9 cellular contexts compared by ENCODE assay signal in genomic region chr9:77649109-77649812, GRCh38. TPM values are rescaled to one million over a fixed set of nuclear protein-coding genes. Genes with fewer than 3 reads are reported as not detected.
DNase-seq lines count a peak whose midpoint lies in the region; ATAC-seq and TF ChIP-seq lines count a peak whose summit lies in the region.
"Had no signal": no experiment of that assay in that cellular context is flagged by ENCODE, and none has a peak within 500 bp of the region (broad histone marks: within the 10 kb centered on the region; RNA-seq: fewer than 3 reads in every experiment).

No MANE protein-coding gene starts in this region.

- H3K9ac ChIP-seq in OCI-LY1 (ENCODE audit: low read length) (no peak overlapping the region), trophoblast cell (ENCODE audit: low read length) (no peak overlapping the region)

- H3K4ac ChIP-seq in trophoblast cell (ENCODE audit: low read depth, low read length) = no peak overlapping the region

- H3K4me3 ChIP-seq in OCI-LY1 (ENCODE audit: low read depth, low read length, poor library complexity, severe bottlenecking) (no peak overlapping the region), trophoblast cell (ENCODE audit: low read depth, low read length) (no peak overlapping the region)
- H3K4me3 ChIP-seq: SJSA1 had no signal

- H4K91ac ChIP-seq in trophoblast cell (ENCODE audit: low read depth, low read length) = no peak overlapping the region

- H3K79me1 ChIP-seq in trophoblast cell (ENCODE audit: low read length) = peaks cover 13% of the 10 kb centered on the region

- no peak overlapping the region for H3K4me2 ChIP-seq in OCI-LY1 (ENCODE audit: low read length)
- H3K4me2 ChIP-seq in trophoblast cell (ENCODE audit: low read length) = peak overlapping the region; percentile 66

- no peak for ATAC-seq in GM19023 (IDR thresholded peaks at IDR 0.05; ENCODE audit: unreplicated experiment)
- ATAC-seq in GM21723 (IDR thresholded peaks at IDR 0.05; ENCODE audit: unreplicated experiment) = no peak

- H3F3A ChIP-seq in OCI-LY1 (ENCODE audit: insufficient read depth, low read length) = no peaks in the 10 kb centered on the region

- H3K18ac ChIP-seq in trophoblast cell (ENCODE audit: low read length) = no peak overlapping the region

- no peak overlapping the region for H2BK5ac ChIP-seq in trophoblast cell (ENCODE audit: low read depth, low read length, poor library complexity)

- WGBS in trophoblast cell (ENCODE audit: extremely low coverage, insufficient coverage, insufficient read length) = no CpG with 5 or more reads among the region's 10 CpGs

- H3K9me3 ChIP-seq in OCI-LY1 (ENCODE audit: low read length) (no peaks in the 10 kb centered on the region), trophoblast cell (ENCODE audit: insufficient read depth, low read depth, low read length) (no peaks in the 10 kb centered on the region)
- H3K9me3 ChIP-seq: SJSA1 had no signal

- TF ChIP-seq CTCF in OCI-LY1 (IDR thresholded peaks at IDR 0.05; ENCODE audit: low read length) = peak; percentile 17; the same call in 1 of the 2 replicates

- H3K27me3 ChIP-seq in OCI-LY1 (ENCODE audit: insufficient read depth, low read length) (no peaks in the 10 kb centered on the region), trophoblast cell (ENCODE audit: insufficient read depth, low read length) (peaks cover 16% of the 10 kb centered on the region)
- H3K27me3 ChIP-seq: SJSA1 had no signal

- no peaks in the 10 kb centered on the region for H3K79me2 ChIP-seq in OCI-LY1 (ENCODE audit: insufficient read depth, low read length)
- peaks cover 8% of the 10 kb centered on the region for H3K79me2 ChIP-seq in trophoblast cell (ENCODE audit: control insufficient read depth, insufficient read depth, low read length, poor library complexity)

- H4K20me1 ChIP-seq in OCI-LY1 (ENCODE audit: insufficient read depth, low read length) = no peaks in the 10 kb centered on the region

- H2AFZ ChIP-seq in OCI-LY1 (ENCODE audit: low read length) (no peak overlapping the region), trophoblast cell (ENCODE audit: insufficient read depth, low read length, poor library complexity) (no peak overlapping the region)

- H3K36me3 ChIP-seq in OCI-LY1 (ENCODE audit: insufficient read depth, low read length) = no peaks in the 10 kb centered on the region
- H3K36me3 ChIP-seq in trophoblast cell (ENCODE audit: control insufficient read depth in 1 of 2, insufficient read depth in 2 of 2, low read length in 2 of 2) = no peaks in the 10 kb centered on the region
- H3K36me3 ChIP-seq: SJSA1 had no signal

- H3K14ac ChIP-seq in trophoblast cell (ENCODE audit: low read length) = no peak overlapping the region

- no peak overlapping the region for H4K8ac ChIP-seq in trophoblast cell (ENCODE audit: low read depth, low read length)

- H2BK12ac ChIP-seq in trophoblast cell (ENCODE audit: low read length) = no peak overlapping the region

- H4K12ac ChIP-seq in trophoblast cell (ENCODE audit: low read depth, low read length) = no peak overlapping the region

- DNase-seq in HCEC 1CT (peak; percentile 54), fibroblast of peridontal ligament (ENCODE audit: extremely low read depth) (peak; percentile 38), trophoblast cell (peak in 1 of 2 donors; percentile 54), amygdala (lab: John Stamatoyannopoulos, UW) (no peak), NCI-H146 treated with DMSO at 0.1 percent for 48 hours (lab: John Stamatoyannopoulos, UW; ENCODE audit: unreplicated experiment) (no peak)

- H3K4me1 ChIP-seq in OCI-LY1 (ENCODE audit: insufficient read depth, low read length, severe bottlenecking) = no peaks in the 10 kb centered on the region
- peaks cover 10 to 12% of the 10 kb centered on the region in 2 experiments for H3K4me1 ChIP-seq in trophoblast cell (ENCODE audit: control insufficient read depth in 1 of 2, insufficient read depth in 2 of 2, low read length in 2 of 2)
- H3K4me1 ChIP-seq: SJSA1 had no signal

- no peak overlapping the region for H3K23ac ChIP-seq in trophoblast cell (ENCODE audit: low read length)

- no peak overlapping the region for H2AK5ac ChIP-seq in trophoblast cell (ENCODE audit: low read length)

- no peak overlapping the region for H2BK120ac ChIP-seq in trophoblast cell (ENCODE audit: insufficient read depth, low read length, poor library complexity)

- H3K9me2 ChIP-seq in OCI-LY1 (ENCODE audit: low read depth, low read length) = no peaks in the 10 kb centered on the region

- H3K27ac ChIP-seq in OCI-LY1 (ENCODE audit: low read depth, low read length, poor library complexity, severe bottlenecking) (no peak overlapping the region), trophoblast cell (ENCODE audit: low read depth, low read length) (no peak overlapping the region)
- H3K27ac ChIP-seq: SJSA1 had no signal

RNA-seq across cellular contexts. Expression of gene GNA14, which starts 1.1 kb away (rescaled TPM):
- 14.0 and 14.8 TPM in 2 replicates for polyA plus RNA-seq in trophoblast cell (2013)

Comparison
In these comparisons a context has a peak if more than half of its experiments do, and no peak if none do; other contexts are left out.
1. DNase-seq: peak in HCEC 1CT (single experiment) and fibroblast of peridontal ligament (single experiment); none in amygdala (0 of 56) and NCI-H146 treated with DMSO at 0.1 percent for 48 hours (single experiment).